ENCODE assay signal across 2 cellular contexts in genomic region chr16:11285842-11286241, GRCh38.
TF ChIP-seq lines count a peak whose summit lies in the region.

No MANE protein-coding gene starts in this region.

TF ChIP-seq in Ishikawa, 13 proteins besides CTCF, POLR2A, EP300 and RAD21:
- no peak for TF ChIP-seq TEAD4 (IDR thresholded peaks at IDR 0.05)
- no peak for TF ChIP-seq YY1 (IDR thresholded peaks at IDR 0.05; ENCODE audit: low read depth)
- TF ChIP-seq, protein P1, sequence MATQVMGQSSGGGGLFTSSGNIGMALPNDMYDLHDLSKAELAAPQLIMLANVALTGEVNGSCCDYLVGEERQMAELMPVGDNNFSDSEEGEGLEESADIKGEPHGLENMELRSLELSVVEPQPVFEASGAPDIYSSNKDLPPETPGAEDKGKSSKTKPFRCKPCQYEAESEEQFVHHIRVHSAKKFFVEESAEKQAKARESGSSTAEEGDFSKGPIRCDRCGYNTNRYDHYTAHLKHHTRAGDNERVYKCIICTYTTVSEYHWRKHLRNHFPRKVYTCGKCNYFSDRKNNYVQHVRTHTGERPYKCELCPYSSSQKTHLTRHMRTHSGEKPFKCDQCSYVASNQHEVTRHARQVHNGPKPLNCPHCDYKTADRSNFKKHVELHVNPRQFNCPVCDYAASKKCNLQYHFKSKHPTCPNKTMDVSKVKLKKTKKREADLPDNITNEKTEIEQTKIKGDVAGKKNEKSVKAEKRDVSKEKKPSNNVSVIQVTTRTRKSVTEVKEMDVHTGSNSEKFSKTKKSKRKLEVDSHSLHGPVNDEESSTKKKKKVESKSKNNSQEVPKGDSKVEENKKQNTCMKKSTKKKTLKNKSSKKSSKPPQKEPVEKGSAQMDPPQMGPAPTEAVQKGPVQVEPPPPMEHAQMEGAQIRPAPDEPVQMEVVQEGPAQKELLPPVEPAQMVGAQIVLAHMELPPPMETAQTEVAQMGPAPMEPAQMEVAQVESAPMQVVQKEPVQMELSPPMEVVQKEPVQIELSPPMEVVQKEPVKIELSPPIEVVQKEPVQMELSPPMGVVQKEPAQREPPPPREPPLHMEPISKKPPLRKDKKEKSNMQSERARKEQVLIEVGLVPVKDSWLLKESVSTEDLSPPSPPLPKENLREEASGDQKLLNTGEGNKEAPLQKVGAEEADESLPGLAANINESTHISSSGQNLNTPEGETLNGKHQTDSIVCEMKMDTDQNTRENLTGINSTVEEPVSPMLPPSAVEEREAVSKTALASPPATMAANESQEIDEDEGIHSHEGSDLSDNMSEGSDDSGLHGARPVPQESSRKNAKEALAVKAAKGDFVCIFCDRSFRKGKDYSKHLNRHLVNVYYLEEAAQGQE (IDR thresholded peaks at IDR 0.05; ENCODE audit: low read depth) = peak; percentile 52; the same call in 1 of the 2 replicates

TF ChIP-seq in GM12878, 131 proteins besides CTCF, POLR2A, EP300 and RAD21:
- TF ChIP-seq, protein P1 (IDR thresholded peaks at IDR 0.05; ENCODE audit: low read depth, low read length) = peak; percentile 57; the same call in 1 of the 2 replicates
- TF ChIP-seq ZNF24 (IDR thresholded peaks at IDR 0.05) (0 out of 2 replicates have a peak, but pooled peaks have one; percentile 18), JUNB (IDR thresholded peaks at IDR 0.05) (0 out of 2 replicates have a peak, but pooled peaks have one; percentile 5), NR2C1 (IDR thresholded peaks at IDR 0.05) (no peak)
